Comparison of ENCODE assay signal across 1 cellular context in the genomic region with DNA sequence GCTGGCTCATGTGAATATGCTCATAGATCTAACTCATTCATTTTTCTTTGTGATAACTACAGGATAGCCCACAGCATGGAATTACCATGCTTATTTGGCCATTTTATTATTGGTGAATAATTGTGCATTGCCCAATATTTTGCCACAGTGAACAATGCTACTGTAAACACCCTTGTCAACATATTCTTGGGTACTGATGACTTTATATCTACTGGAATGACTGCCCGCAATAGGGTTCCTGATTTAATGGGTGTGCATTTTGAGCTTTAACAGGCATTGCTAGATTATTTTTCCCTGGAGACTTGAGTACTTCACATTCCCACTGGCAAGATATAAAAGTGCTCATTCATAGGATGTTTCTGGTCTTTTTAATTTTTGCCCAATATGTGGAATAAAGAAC.
TF ChIP-seq lines count a peak whose summit lies in the region.

No MANE protein-coding gene starts in this region.

TF ChIP-seq in A549, 52 proteins besides CTCF, POLR2A, EP300 and RAD21:
- TF ChIP-seq FOSL2 (IDR thresholded peaks at IDR 0.05) (no peak), FOSL2 (CRISPR knock-in tag; IDR thresholded peaks at IDR 0.05) (no peak), EHF (CRISPR knock-in tag; IDR thresholded peaks at IDR 0.05) (no peak), CEBPB (IDR thresholded peaks at IDR 0.05) (0 out of 4 replicates have a peak, but pooled peaks of 1 of the 2 experiments have one; percentile 24)
- TF ChIP-seq, protein P1, sequence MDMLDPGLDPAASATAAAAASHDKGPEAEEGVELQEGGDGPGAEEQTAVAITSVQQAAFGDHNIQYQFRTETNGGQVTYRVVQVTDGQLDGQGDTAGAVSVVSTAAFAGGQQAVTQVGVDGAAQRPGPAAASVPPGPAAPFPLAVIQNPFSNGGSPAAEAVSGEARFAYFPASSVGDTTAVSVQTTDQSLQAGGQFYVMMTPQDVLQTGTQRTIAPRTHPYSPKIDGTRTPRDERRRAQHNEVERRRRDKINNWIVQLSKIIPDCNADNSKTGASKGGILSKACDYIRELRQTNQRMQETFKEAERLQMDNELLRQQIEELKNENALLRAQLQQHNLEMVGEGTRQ (IDR thresholded peaks at IDR 0.05): no peak
